31 cellular contexts compared by ENCODE assay signal in genomic region chr10:70822421-70822820, GRCh38. TPM values are rescaled to one million over a fixed set of nuclear protein-coding genes. Genes with fewer than 3 reads are reported as not detected.
"Had no signal": no experiment of that assay in that cellular context is flagged by ENCODE, and none has a peak within 500 bp of the region (broad histone marks: within the 10 kb centered on the region; RNA-seq: fewer than 3 reads in every experiment).

No MANE protein-coding gene starts in this region.

- H3K27me3 ChIP-seq: left lung, neural progenitor cell, SJSA1, spleen, tibial artery had no signal

- H3K9ac ChIP-seq: neural progenitor cell had no signal

- H3K27ac ChIP-seq: left lung, SJSA1, spleen, tibial artery had no signal

- H3K4me1 ChIP-seq: SJSA1 had no signal

- H3K9me3 Mint-ChIP-seq: activated CD4-positive, alpha-beta T cell treated with anti-CD3 and anti-CD28 coated beads, Interleukin-2, amount 10 ng/mL, durations not matched to agents 24 days and 14 days; activated naive CD8-positive, alpha-beta T cell treated with anti-CD3 and anti-CD28 coated beads, Interleukin-2, amount 10 ng/mL, durations not matched to agents 7 days and 5 days; activated T-helper 1 cell treated with anti-CD3 and anti-CD28 coated beads, Interleukin-12 subunit alpha, Interleukin-12 subunit beta, Interleukin-2, Interleukin-4 antibody, amounts not matched to agents 30 ng/mL and 10 ng/mL and 1 ng/mL, durations not matched to agents 14 hours and 24 hours and 36 hours; naive thymus-derived CD4-positive, alpha-beta T cell; neural progenitor cell had no signal

- H2AFZ ChIP-seq: neural progenitor cell had no signal

- H3K4me3 ChIP-seq: left lung, lung, neural progenitor cell, SJSA1, spleen, tibial artery had no signal

- ATAC-seq: esophagus mucosa; left lung; naive thymus-derived CD4-positive, alpha-beta T cell; stimulated activated naive CD8-positive, alpha-beta T cell treated with anti-CD3 and anti-CD28 coated beads, Interleukin-15, Interleukin-2, amounts not matched to agents 100 U/mL and 50 U/mL, for 24 hours had no signal

- H3K4me3 Mint-ChIP-seq: activated CD4-positive, alpha-beta T cell treated with anti-CD3 and anti-CD28 coated beads, Interleukin-2, amount 10 ng/mL, durations not matched to agents 24 days and 14 days; activated naive CD8-positive, alpha-beta T cell treated with anti-CD3 and anti-CD28 coated beads, Interleukin-2, amount 10 ng/mL, durations not matched to agents 7 days and 5 days; activated T-helper 1 cell treated with anti-CD3 and anti-CD28 coated beads, Interleukin-12 subunit alpha, Interleukin-12 subunit beta, Interleukin-2, Interleukin-4 antibody, amounts not matched to agents 30 ng/mL and 10 ng/mL and 1 ng/mL, durations not matched to agents 14 hours and 24 hours and 36 hours; neural progenitor cell had no signal

- H3K27ac Mint-ChIP-seq: activated naive CD8-positive, alpha-beta T cell treated with anti-CD3 and anti-CD28 coated beads, Interleukin-2, amount 10 ng/mL, durations not matched to agents 7 days and 5 days; naive thymus-derived CD4-positive, alpha-beta T cell; neural progenitor cell had no signal

- H3K27me3 Mint-ChIP-seq: activated CD4-positive, alpha-beta T cell treated with anti-CD3 and anti-CD28 coated beads, Interleukin-2, amount 10 ng/mL, durations not matched to agents 24 days and 14 days; activated naive CD8-positive, alpha-beta T cell treated with anti-CD3 and anti-CD28 coated beads, Interleukin-2, amount 10 ng/mL, durations not matched to agents 7 days and 5 days; naive thymus-derived CD4-positive, alpha-beta T cell had no signal

- DNase-seq: activated CD4-positive, alpha-beta T cell treated with anti-CD3 and anti-CD28 coated beads, Interleukin-2, amount 10 ng/mL, durations not matched to agents 24 days and 14 days; activated CD8-positive, alpha-beta memory T cell treated with anti-CD3 and anti-CD28 coated beads, Interleukin-2, amount 50 U/mL, for 48 hours; activated gamma-delta T cell treated with Interleukin-2 at 50 U/mL for 16 hours; activated naive CD8-positive, alpha-beta T cell treated with anti-CD3 and anti-CD28 coated beads, Interleukin-2, amount 10 ng/mL, durations not matched to agents 7 days and 5 days; amygdala; dermis blood vessel endothelial cell; effector memory CD4-positive, alpha-beta T cell; foreskin melanocyte; hippocampal formation; kidney glomerular epithelial cell; left lung; naive thymus-derived CD4-positive, alpha-beta T cell; spleen; stimulated activated CD4-positive, alpha-beta T cell treated with anti-CD3 and anti-CD28 coated beads, Interleukin-4, amount 100 ng/mL, for 1 hour; stimulated activated naive CD8-positive, alpha-beta T cell treated with anti-CD3 and anti-CD28 coated beads, Interleukin-15, Interleukin-2, amounts not matched to agents 100 U/mL and 50 U/mL, for 24 hours; SW 1271; tibial artery had no signal

- H3K4me2 ChIP-seq: neural progenitor cell had no signal

- H3K9me3 ChIP-seq: left lung, SJSA1, spleen, tibial artery had no signal

RNA-seq across cellular contexts. Expression of gene TBATA, which starts 37.2 kb away (rescaled TPM):
- total RNA-seq: activated CD4-positive, alpha-beta T cell treated with anti-CD3 and anti-CD28 coated beads, Interleukin-2, amount 10 ng/mL, durations not matched to agents 24 days and 14 days; activated CD8-positive, alpha-beta memory T cell treated with anti-CD3 and anti-CD28 coated beads for 36 hours; activated naive CD8-positive, alpha-beta T cell treated with anti-CD3 and anti-CD28 coated beads, Interleukin-2, amount 10 ng/mL, durations not matched to agents 7 days and 5 days; activated T-helper 1 cell treated with anti-CD3 and anti-CD28 coated beads, Interleukin-12 subunit alpha, Interleukin-12 subunit beta, Interleukin-2, Interleukin-4 antibody, amounts not matched to agents 30 ng/mL and 10 ng/mL and 1 ng/mL, durations not matched to agents 14 hours and 24 hours and 36 hours; cardiac septum; chondrocyte; dermis blood vessel endothelial cell; esophagus mucosa; left lung; lung; mesenteric fat pad; naive thymus-derived CD4-positive, alpha-beta T cell; omental fat pad; posterior vena cava; renal cortical epithelial cell; SJSA1; T-helper 2 cell treated with Interferon-gamma antibody and Interleukin-4, amounts not matched to agents 100 ng/mL and 5 ng/mL, for 36 hours; urinary bladder had no signal
- polyA plus RNA-seq: lung; naive thymus-derived CD4-positive, alpha-beta T cell; urinary bladder had no signal
